10 cellular contexts compared by ENCODE assay signal in the genomic region with DNA sequence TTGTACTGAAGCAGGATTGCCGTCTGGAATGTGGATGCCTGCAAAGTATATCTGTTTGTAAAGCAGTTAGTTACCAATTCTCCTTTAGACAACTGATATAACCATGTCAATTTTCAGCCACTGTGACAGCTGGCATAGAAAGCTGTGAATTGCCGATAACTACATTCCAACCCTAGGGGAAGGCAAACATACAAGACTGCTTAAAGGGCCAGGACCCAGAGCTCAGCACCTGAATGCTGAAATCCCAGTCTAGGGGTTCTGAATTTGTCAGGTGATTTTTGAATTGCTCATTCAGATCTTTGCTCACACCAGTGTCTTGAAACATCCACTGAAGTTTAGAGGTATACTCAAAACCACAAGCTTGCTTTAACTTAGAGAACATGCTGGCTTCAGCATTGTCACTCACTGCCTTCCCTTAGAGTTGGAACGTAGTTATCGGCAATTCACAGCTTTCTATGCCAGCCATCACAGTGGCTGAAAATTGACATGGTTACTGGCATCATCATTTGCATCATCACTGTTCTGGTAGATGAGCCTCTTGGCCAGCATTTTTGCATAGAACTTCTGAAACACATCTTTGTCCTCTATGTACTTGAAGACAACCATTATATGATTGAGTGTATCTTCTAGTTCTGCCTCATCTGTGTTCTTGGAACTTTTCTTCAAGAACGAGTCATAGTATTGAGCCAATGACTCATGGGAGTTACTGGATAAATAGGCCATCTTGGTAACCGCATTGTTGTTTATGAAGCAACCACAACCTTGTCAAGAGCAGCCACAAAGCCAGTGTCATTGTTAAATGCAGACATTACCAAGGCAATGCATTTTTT.
DNase-seq lines count a peak whose midpoint lies in the region; ATAC-seq and TF ChIP-seq lines count a peak whose summit lies in the region.
"Had no signal": no experiment of that assay in that cellular context is flagged by ENCODE, and none has a peak within 500 bp of the region (broad histone marks: within the 10 kb centered on the region; RNA-seq: fewer than 3 reads in every experiment).

No MANE protein-coding gene starts in this region.

- H3K4me1 ChIP-seq in SJSA1 (replicated peaks), result peaks cover 21% of the 10 kb centered on the region
- peaks cover 0 to 10% (median 6%) of the 10 kb centered on the region in 4 donors for H3K4me1 ChIP-seq in stomach
- H3K4me1 ChIP-seq in MM.1S (ENCODE audit: low read length), result no peaks in the 10 kb centered on the region

- H3K4me3 ChIP-seq in HFF-Myc (replicated peaks; ENCODE audit: low read depth, low read length) (no peak overlapping the region), SJSA1 (no peak overlapping the region), stomach (no peak overlapping the region), MM.1S (ENCODE audit: low read length) (no peak overlapping the region)
- H3K4me3 ChIP-seq: thoracic aorta had no signal

- peak; percentile 68 for DNase-seq in HFF-Myc (ENCODE audit: extremely low read depth, low read depth)
- DNase-seq in SJSA1 (ENCODE audit: low read depth in 1 of 2, low spot score in 2 of 2), result peak; percentile 74 to 83
- peak; percentile 64 for DNase-seq in hepatic stellate cell (ENCODE audit: low spot score)
- no peak for DNase-seq in stomach
- no peak for DNase-seq in left lobe of liver (ENCODE audit: low spot score)
- DNase-seq in MM.1S, result no peak
- DNase-seq: NCI-H2227 treated with DMSO at 0.1 percent for 48 hours had no signal

- no peaks in the 10 kb centered on the region for H4K20me1 ChIP-seq in MM.1S (ENCODE audit: insufficient read depth, low read length)

- peak; percentile 87 for ATAC-seq in GM18502 (IDR thresholded peaks at IDR 0.05; ENCODE audit: poor library complexity, unreplicated experiment)
- ATAC-seq in left lobe of liver, result no peak
- no peak for ATAC-seq in HG02970 (IDR thresholded peaks at IDR 0.05; ENCODE audit: low FRiP score, unreplicated experiment)

- TF ChIP-seq CTCF in HFF-Myc (IDR thresholded peaks at IDR 0.05; ENCODE audit: low read depth, low read length, missing control alignments), result no peak
- no peak for TF ChIP-seq CTCF in stomach (IDR thresholded peaks at IDR 0.05)
- TF ChIP-seq CTCF in MM.1S (IDR thresholded peaks at IDR 0.05; ENCODE audit: low read length), result no peak

- H3K27ac ChIP-seq in SJSA1 (peak overlapping the region; percentile 17), stomach (no peak overlapping the region), MM.1S (ENCODE audit: low read length) (no peak overlapping the region)
- H3K27ac ChIP-seq: thoracic aorta had no signal

- H3K4me2 ChIP-seq in MM.1S (ENCODE audit: low read depth, low read length), result no peak overlapping the region

- H3K36me3 ChIP-seq in SJSA1, result no peaks in the 10 kb centered on the region
- no peaks in the 10 kb centered on the region for H3K36me3 ChIP-seq in stomach
- no peaks in the 10 kb centered on the region for H3K36me3 ChIP-seq in MM.1S (replicated peaks; ENCODE audit: insufficient read depth, low read length)
- H3K36me3 ChIP-seq: thoracic aorta had no signal

- H2AFZ ChIP-seq in MM.1S (ENCODE audit: low read length), result no peak overlapping the region

- H3K9me3 ChIP-seq in SJSA1 (replicated peaks), result no peaks in the 10 kb centered on the region
- H3K9me3 ChIP-seq in stomach, result no peaks in the 10 kb centered on the region
- H3K9me3 ChIP-seq in MM.1S (replicated peaks; ENCODE audit: insufficient read depth, low read length), result no peaks in the 10 kb centered on the region
- H3K9me3 ChIP-seq: thoracic aorta had no signal

- no peaks in the 10 kb centered on the region for H3F3A ChIP-seq in MM.1S (ENCODE audit: insufficient read depth, low read length)

- TF ChIP-seq POLR2A in stomach (IDR thresholded peaks at IDR 0.05), result no peak

- no peak overlapping the region for H3K9ac ChIP-seq in MM.1S (ENCODE audit: low read length)

- H3K79me2 ChIP-seq in MM.1S (ENCODE audit: low read length), result no peaks in the 10 kb centered on the region

- intact Hi-C loops in stomach (cut with DNase I; ENCODE audit: low total_unique reads), result no loop called here

- WGBS in stomach, 5 donors, result 58 to 70% (median 68%) methylated on average over 6 of the region's 6 CpGs

- no peaks in the 10 kb centered on the region for H3K9me2 ChIP-seq in MM.1S (replicated peaks; ENCODE audit: insufficient read depth, low read length)

- H3K27me3 ChIP-seq in SJSA1 (replicated peaks) (no peaks in the 10 kb centered on the region), stomach (no peaks in the 10 kb centered on the region), MM.1S (replicated peaks; ENCODE audit: insufficient read depth, low read length) (no peaks in the 10 kb centered on the region)

- TF ChIP-seq EP300 in stomach (IDR thresholded peaks at IDR 0.05), result no peak

Comparison
In these comparisons a context has a peak if more than half of its experiments do, and no peak if none do; other contexts are left out.
1. DNase-seq: peak in HFF-Myc (single experiment), SJSA1 (2 of 2) and hepatic stellate cell (single experiment); none in stomach (single experiment), left lobe of liver (single experiment) and MM.1S (single experiment).